ENCODE assay signal across 8 cellular contexts in genomic region chrX:154750301-154751120, GRCh38. TPM values are rescaled to one million over a fixed set of nuclear protein-coding genes. Genes with fewer than 3 reads are reported as not detected.
DNase-seq lines count a peak whose midpoint lies in the region; ATAC-seq and TF ChIP-seq lines count a peak whose summit lies in the region.

Gene GAB3 (minus strand): TSS chrX:154751077. CDS start chrX:154751025, 52 bp downstream.

- H3K36me3 Mint-ChIP-seq in activated CD4-positive, alpha-beta T cell treated with anti-CD3 and anti-CD28 coated beads for 36 hours (ENCODE audit: low read depth), result no peaks in the 10 kb centered on the region
- no peaks in the 10 kb centered on the region for H3K36me3 Mint-ChIP-seq in brain

- H4K20me1 ChIP-seq in SK-N-SH (ENCODE audit: insufficient read depth), result no peaks in the 10 kb centered on the region

- no peak for TF ChIP-seq EP300 in SK-N-SH (IDR thresholded peaks at IDR 0.05; ENCODE audit: borderline replicate concordance in 1 of 2, low read depth in 1 of 2, low read length in 1 of 2)

- intact Hi-C loops in activated CD4-positive, alpha-beta T cell treated with anti-CD3 and anti-CD28 coated beads for 36 hours (cut with DNase I, micrococcal nuclease), result loop anchor here in 1 of 2 experiments (1.0 kb wide), 2 partner anchors 35 to 91 kb away; no protein-coding TSS in a partner anchor

- DNase-seq in activated CD4-positive, alpha-beta T cell treated with anti-CD3 and anti-CD28 coated beads for 36 hours, result peak; percentile 62
- DNase-seq in activated CD4-positive, alpha-beta T cell treated with anti-CD3 and anti-CD28 coated beads for 1 hour, result no peak
- DNase-seq in SK-N-SH, result peak; percentile 65
- DNase-seq in islet precursor cell, result peak; percentile 62
- DNase-seq in stimulated activated CD4-positive, alpha-beta T cell treated with anti-CD3 and anti-CD28 coated beads, Interleukin-4, amount 100 ng/mL, for 1 hour, result peak; percentile 39
- no peak for DNase-seq in OCI-M2 (lab: John Stamatoyannopoulos, UW; ENCODE audit: unreplicated experiment)

- H3K9me3 ChIP-seq in SK-N-SH, result no peaks in the 10 kb centered on the region

- H3K9ac ChIP-seq in SK-N-SH, result no peak within 1 kb of the TSS

- peaks cover 2% of the 10 kb centered on the region for H3K27me3 Mint-ChIP-seq in activated CD4-positive, alpha-beta T cell treated with anti-CD3 and anti-CD28 coated beads for 36 hours
- H3K27me3 Mint-ChIP-seq in brain, result peaks cover 68% of the 10 kb centered on the region

- no peaks in the 10 kb centered on the region for H3K36me3 ChIP-seq in SK-N-SH (replicated peaks in 1 of 2; ENCODE audit: control insufficient read depth in 1 of 2, insufficient read depth in 2 of 2, low read length in 1 of 2)

- H3K27ac ChIP-seq in SK-N-SH (ENCODE audit: low read depth in 2 of 2, low read length in 1 of 2), result no peak within 1 kb of the TSS

- peaks cover 13% of the 10 kb centered on the region; the same call in 1 of the 2 replicates for H3K27me3 ChIP-seq in SK-N-SH (ENCODE audit: insufficient read depth)

- POLR2A ChIA-PET in activated CD4-positive, alpha-beta T cell treated with anti-CD3 and anti-CD28 coated beads for 36 hours (lab: Charles Lee), result interaction anchor here (0.6 to 2.9 kb wide), 2 partner anchors 10 to 13 kb away, joined by 3 to 11 read pairs; partner anchors contain the start of gene DKC1
- POLR2A ChIA-PET in SK-N-SH (lab: Yijun Ruan, JAX), result interaction anchor here (0.9 kb wide), 1 partner anchor 12 kb away, joined by 4 read pairs; the partner anchor contains the start of gene DKC1

- peak within 1 kb of the TSS; percentile 53 for H3K27ac Mint-ChIP-seq in activated CD4-positive, alpha-beta T cell treated with anti-CD3 and anti-CD28 coated beads for 36 hours
- no peak within 1 kb of the TSS for H3K27ac Mint-ChIP-seq in brain

- 18% methylated on average over 24 of the region's 81 CpGs for WGBS in SK-N-SH (ENCODE audit: low lambda C conversion rate)

- H2AFZ ChIP-seq in SK-N-SH (ENCODE audit: low read depth), result peak within 1 kb of the TSS; percentile 71

- H3K79me2 ChIP-seq in SK-N-SH (ENCODE audit: insufficient read depth), result no peaks in the 10 kb centered on the region

- no peaks in the 10 kb centered on the region for H3K9me3 Mint-ChIP-seq in activated CD4-positive, alpha-beta T cell treated with anti-CD3 and anti-CD28 coated beads for 36 hours (ENCODE audit: low read depth)
- peaks cover 0 to 12% (median 10%) of the 10 kb centered on the region in 5 experiments for H3K9me3 Mint-ChIP-seq in brain

- peak within 1 kb of the TSS; percentile 55; the same call in 1 of the 2 replicates for H3K4me2 ChIP-seq in SK-N-SH

- H3K4me3 ChIP-seq in SK-N-SH (ENCODE audit: low read depth in 2 of 2, low read length in 1 of 2), result peak within 1 kb of the TSS; percentile 48 to 56; a peak in 3 of 4 replicates

- ATAC-seq in activated CD4-positive, alpha-beta T cell treated with anti-CD3 and anti-CD28 coated beads for 36 hours, result peak; percentile 62
- peak; percentile 69 for ATAC-seq in HG03139 (IDR thresholded peaks at IDR 0.05; ENCODE audit: unreplicated experiment)

- peak within 1 kb of the TSS; percentile 70 for H3K4me3 Mint-ChIP-seq in activated CD4-positive, alpha-beta T cell treated with anti-CD3 and anti-CD28 coated beads for 36 hours
- H3K4me3 Mint-ChIP-seq in brain, result peak within 1 kb of the TSS; percentile 63 to 80 (median 68)

- H3K9me2 ChIP-seq in SK-N-SH, result no peaks in the 10 kb centered on the region

- no peak for TF ChIP-seq RAD21 in SK-N-SH (IDR thresholded peaks at IDR 0.05; ENCODE audit: low read length)

- CTCF ChIA-PET in activated CD4-positive, alpha-beta T cell treated with anti-CD3 and anti-CD28 coated beads for 36 hours (lab: Charles Lee), result interaction anchor here (0.5 to 5.9 kb wide), 12 partner anchors 12 to 641 kb away, joined by 3 to 58 read pairs (median 6); partner anchors contain the start of gene DKC1
- CTCF ChIA-PET in SK-N-SH (lab: Yijun Ruan, JAX), result interaction anchor here (0.9 to 2.4 kb wide), 4 partner anchors 12 to 90 kb away, joined by 3 to 14 read pairs (median 5); partner anchors contain the start of gene DKC1

- H3F3A ChIP-seq in SK-N-SH (replicated peaks; ENCODE audit: insufficient read depth), result no peaks in the 10 kb centered on the region

- TF ChIP-seq CTCF in SK-N-SH (IDR thresholded peaks at IDR 0.05), result no peak
- no peak for TF ChIP-seq CTCF in brain (conservative IDR thresholded peaks at IDR 0.05)

- H3K4me1 ChIP-seq in SK-N-SH (ENCODE audit: control insufficient read depth in 1 of 2, insufficient read depth in 2 of 2, low read depth in 1 of 2, low read length in 1 of 2), result peaks cover 0 to 2% of the 10 kb centered on the region in 2 experiments; a peak in 1 of 4 replicates

- H3K4me1 Mint-ChIP-seq in activated CD4-positive, alpha-beta T cell treated with anti-CD3 and anti-CD28 coated beads for 36 hours, result peaks cover 19% of the 10 kb centered on the region
- no peaks in the 10 kb centered on the region for H3K4me1 Mint-ChIP-seq in brain

TF ChIP-seq in SK-N-SH, 30 proteins besides CTCF, POLR2A, EP300 and RAD21:
- no peak for TF ChIP-seq MAX (IDR thresholded peaks at IDR 0.05; ENCODE audit: low read depth)
- TF ChIP-seq TCF12 (IDR thresholded peaks at IDR 0.05), result no peak
- no peak for TF ChIP-seq EZH2phosphoT487 (IDR thresholded peaks at IDR 0.05; ENCODE audit: borderline replicate concordance, low read depth)
- no peak for TF ChIP-seq SIN3A (IDR thresholded peaks at IDR 0.05; ENCODE audit: borderline replicate concordance, low read depth, low read length)
- TF ChIP-seq IRF3 (IDR thresholded peaks at IDR 0.05; ENCODE audit: low read depth, low read length), result no peak
- no peak for TF ChIP-seq PBX3 (IDR thresholded peaks at IDR 0.05)
- no peak for TF ChIP-seq TEAD4 (IDR thresholded peaks at IDR 0.05; ENCODE audit: borderline replicate concordance, insufficient read depth)
- no peak for TF ChIP-seq FOSL2 (IDR thresholded peaks at IDR 0.05; ENCODE audit: borderline replicate concordance, low read depth)
- no peak for TF ChIP-seq NRF1 (IDR thresholded peaks at IDR 0.05; ENCODE audit: low read depth, low read length)
- no peak for TF ChIP-seq RFX5 (IDR thresholded peaks at IDR 0.05; ENCODE audit: low read length)
- no peak for TF ChIP-seq USF1 (IDR thresholded peaks at IDR 0.05; ENCODE audit: borderline replicate concordance, low read depth)
- no peak for TF ChIP-seq YY1 (IDR thresholded peaks at IDR 0.05; ENCODE audit: low read depth)
- no peak for TF ChIP-seq GABPA (IDR thresholded peaks at IDR 0.05; ENCODE audit: low read depth)
TF ChIP-seq in SK-N-SH: peak in this region for 0.

RNA-seq across cellular contexts. Expression of gene GAB3, which starts in this region (rescaled TPM):
- 1 to 10 TPM; 2.1 to 2.9 TPM for total RNA-seq in activated CD4-positive, alpha-beta T cell treated with anti-CD3 and anti-CD28 coated beads for 36 hours
- 3.3 and 4.5 TPM in 2 replicates for polyA plus RNA-seq in SK-N-SH (2012; rRNA removed)
- 1.3 and 3.2 TPM in 2 replicates for polyA plus RNA-seq in SK-N-SH (2012; cell fraction: cytosol; rRNA removed)
- polyA plus RNA-seq in SK-N-SH (2012; cell fraction: nucleus; rRNA removed), result 8.1 and 12.0 TPM in 2 replicates
- polyA plus RNA-seq in brain (ENCODE audit: insufficient read depth, low read depth, low replicate concordance), result 0.59 TPM

Comparison
In these comparisons a context has a peak if more than half of its experiments do, and no peak if none do; other contexts are left out.
1. DNase-seq: peak in activated CD4-positive, alpha-beta T cell treated with anti-CD3 and anti-CD28 coated beads for 36 hours (single experiment), SK-N-SH (single experiment), islet precursor cell (single experiment) and stimulated activated CD4-positive, alpha-beta T cell treated with anti-CD3 and anti-CD28 coated beads, Interleukin-4, amount 100 ng/mL, for 1 hour (single experiment); none in activated CD4-positive, alpha-beta T cell treated with anti-CD3 and anti-CD28 coated beads for 1 hour (single experiment) and OCI-M2 (single experiment).